14 cellular contexts compared by ENCODE assay signal in the genomic region with DNA sequence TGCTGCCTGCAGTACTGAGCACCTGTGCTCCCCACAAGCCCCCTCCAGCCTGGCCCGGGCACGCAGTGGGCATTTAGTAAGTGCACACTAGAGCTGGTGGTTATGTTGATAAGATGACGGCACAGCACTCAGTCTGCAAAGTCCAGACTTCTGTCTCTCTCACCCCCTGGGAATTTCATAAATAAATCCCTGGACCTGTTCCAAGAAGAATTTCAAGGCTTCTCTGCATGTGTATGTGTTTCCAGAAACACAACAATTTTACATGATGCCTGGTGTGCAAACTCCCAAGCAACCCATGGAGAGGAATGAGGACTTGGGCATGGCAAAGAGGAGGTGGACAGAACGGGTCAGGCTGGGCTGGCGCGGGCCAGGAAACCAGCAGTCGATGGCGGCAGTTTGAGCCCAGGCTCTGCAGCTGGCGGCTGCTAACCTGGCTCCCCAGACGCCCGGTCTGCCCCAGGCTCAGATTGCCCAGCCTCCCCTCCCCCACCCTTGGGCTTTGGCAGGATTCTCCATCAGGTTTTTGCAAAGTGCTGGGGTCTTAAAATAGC. TPM values are rescaled to one million over a fixed set of nuclear protein-coding genes. Genes with fewer than 3 reads are reported as not detected.
DNase-seq lines count a peak whose midpoint lies in the region; ATAC-seq and TF ChIP-seq lines count a peak whose summit lies in the region.
"Had no signal": no experiment of that assay in that cellular context is flagged by ENCODE, and none has a peak within 500 bp of the region (broad histone marks: within the 10 kb centered on the region; RNA-seq: fewer than 3 reads in every experiment).

No MANE protein-coding gene starts in this region.

- intact Hi-C loops in head of caudate nucleus (cut with DNase I), result no loop called here

- no peak for ATAC-seq in GM19351 (IDR thresholded peaks at IDR 0.05; ENCODE audit: unreplicated experiment)

- H3K4me3 ChIP-seq in fibroblast of villous mesenchyme (ENCODE audit: low read depth, low read length) (no peak overlapping the region), skeletal muscle cell (ENCODE audit: low read depth, low read length) (no peak overlapping the region)
- H3K4me3 ChIP-seq: transverse colon had no signal

- DNase-seq in NCI-H1105 treated with DMSO at 0.1 percent for 48 hours (lab: John Stamatoyannopoulos, UW), result peak; percentile 63
- DNase-seq in NCI-H748 (lab: John Stamatoyannopoulos, UW; ENCODE audit: unreplicated experiment), result peak; percentile 81
- DNase-seq in fibroblast of villous mesenchyme (ENCODE audit: low read depth), result peak; percentile 80
- peak; percentile 25 for DNase-seq in skeletal muscle cell (ENCODE audit: low read depth)
- DNase-seq in stimulated activated CD4-positive, alpha-beta T cell treated with anti-CD3 and anti-CD28 coated beads, Interleukin-4, amount 100 ng/mL, for 4 hours, result no peak
- DNase-seq in head of caudate nucleus, result no peak
- DNase-seq: activated CD4-positive, alpha-beta T cell treated with anti-CD3 and anti-CD28 coated beads for 36 hours; amygdala; GF-D8; KG1; nephron progenitor cell; transverse colon had no signal

- no peak for TF ChIP-seq CTCF in fibroblast of villous mesenchyme (IDR thresholded peaks at IDR 0.05; ENCODE audit: insufficient read depth, low read depth, low read length)

RNA-seq across cellular contexts. Expression of a gene that starts 10.4 kb away (rescaled TPM):
- total RNA-seq in fibroblast of villous mesenchyme, result 6.4 and 6.5 TPM in 2 replicates

RNA-seq across cellular contexts. Expression of a gene that starts 33.8 kb away (rescaled TPM):
- 10.8 and 18.0 TPM in 2 replicates for total RNA-seq in fibroblast of villous mesenchyme
- total RNA-seq: activated CD4-positive, alpha-beta T cell treated with anti-CD3 and anti-CD28 coated beads for 36 hours; RPMI7951 had no signal

RNA-seq across cellular contexts. Expression of a gene that starts 53.2 kb away (rescaled TPM):
- total RNA-seq in fibroblast of villous mesenchyme, result not detected in 2 replicates
- total RNA-seq: activated CD4-positive, alpha-beta T cell treated with anti-CD3 and anti-CD28 coated beads for 36 hours; RPMI7951; transverse colon had no signal

Comparison
In these comparisons a context has a peak if more than half of its experiments do, and no peak if none do; other contexts are left out.
1. DNase-seq: peak in NCI-H1105 treated with DMSO at 0.1 percent for 48 hours (single experiment), NCI-H748 (single experiment), fibroblast of villous mesenchyme (single experiment) and skeletal muscle cell (single experiment); none in stimulated activated CD4-positive, alpha-beta T cell treated with anti-CD3 and anti-CD28 coated beads, Interleukin-4, amount 100 ng/mL, for 4 hours (0 of 2) and head of caudate nucleus (0 of 42).